In genomic region chr15:68735610-68736009, GRCh38 we compare ENCODE assay signal across 9 cellular contexts.
"Had no signal": no experiment of that assay in that cellular context is flagged by ENCODE, and none has a peak within 500 bp of the region (broad histone marks: within the 10 kb centered on the region; RNA-seq: fewer than 3 reads in every experiment).

No MANE protein-coding gene starts in this region.

- H2AFZ ChIP-seq: GM23248 had no signal

- H3K27ac Mint-ChIP-seq: HFFc6 had no signal

- H3K4me1 ChIP-seq: HAP-1 had no signal

- DNase-seq: GM23248, GOT3, H7, HFFc6 had no signal

- ATAC-seq: HCT116, HepG2 had no signal

- H3K4me3 Mint-ChIP-seq: HFFc6 had no signal

- H3K4me3 ChIP-seq: GM23248, HAP-1 had no signal

- H3K9me3 Mint-ChIP-seq: HFFc6, IgD-negative memory B cell had no signal

- H3K9me3 ChIP-seq: HAP-1 had no signal

- H3K9ac ChIP-seq: GM23248 had no signal

- H3K27ac ChIP-seq: GM23248, HL-60 had no signal

- H3K36me3 ChIP-seq: HAP-1 had no signal
